17 cellular contexts compared by ENCODE assay signal in genomic region chr6:91132461-91132860, GRCh38.
DNase-seq lines count a peak whose midpoint lies in the region; ATAC-seq and TF ChIP-seq lines count a peak whose summit lies in the region.
"Had no signal": no experiment of that assay in that cellular context is flagged by ENCODE, and none has a peak within 500 bp of the region (broad histone marks: within the 10 kb centered on the region; RNA-seq: fewer than 3 reads in every experiment).

No MANE protein-coding gene starts in this region.

- H3K27me3 ChIP-seq in kidney epithelial cell (ENCODE audit: control insufficient read depth, insufficient read depth, low read length) (no peaks in the 10 kb centered on the region), prostate gland (replicated peaks; ENCODE audit: insufficient read depth) (no peaks in the 10 kb centered on the region)

- intact Hi-C loops in prostate gland (cut with DNase I): no loop called here

- TF ChIP-seq POLR2A in prostate gland (IDR thresholded peaks at IDR 0.05): no peak

- 70% methylated on average over 3 of the region's 3 CpGs for WGBS in prostate gland

- DNase-seq in Caki2 (ENCODE audit: low read depth): peak; percentile 30
- DNase-seq in LHCN-M2 (ENCODE audit: low read depth): peak; percentile 1
- peak; percentile 0 for DNase-seq in amniotic epithelial cell (ENCODE audit: low read depth)
- DNase-seq in kidney epithelial cell (ENCODE audit: low read depth): peak; percentile 70
- no peak for DNase-seq in prostate gland (ENCODE audit: low spot score)
- no peak for DNase-seq in iPS-NIHi7 (ENCODE audit: extremely low spot score)
- DNase-seq: activated CD4-positive, alpha-beta T cell treated with anti-CD3 and anti-CD28 coated beads, Interleukin-2, amount 50 U/mL, for 1 hour; activated naive CD4-positive, alpha-beta T cell treated with anti-CD3 and anti-CD28 coated beads for 36 hours; immature natural killer cell; mesenchymal stem cell; natural killer cell; NCI-H187; small intestine had no signal

- H3K36me3 ChIP-seq in kidney epithelial cell (ENCODE audit: control insufficient read depth, insufficient read depth, low read length) (no peaks in the 10 kb centered on the region), prostate gland (no peaks in the 10 kb centered on the region)
- H3K36me3 ChIP-seq: HAP-1, thoracic aorta had no signal

- in situ Hi-C loops in Caki2 (cut with HindIII; ENCODE audit: low pct_unique_long_range_greater_than_20kb, low sequenced_read_pairs): no loop called here

- no peaks in the 10 kb centered on the region for H3K9me3 ChIP-seq in prostate gland
- H3K9me3 ChIP-seq: HAP-1, thoracic aorta had no signal

- H3K27ac ChIP-seq in prostate gland: no peak overlapping the region
- H3K27ac ChIP-seq: thoracic aorta had no signal

- no peak overlapping the region for H3K4me3 ChIP-seq in kidney epithelial cell (ENCODE audit: low read depth, low read length)
- no peak overlapping the region for H3K4me3 ChIP-seq in prostate gland
- H3K4me3 ChIP-seq: HAP-1, thoracic aorta had no signal

- no peaks in the 10 kb centered on the region for H3K4me1 ChIP-seq in prostate gland (replicated peaks)
- H3K4me1 ChIP-seq: HAP-1 had no signal

- no peak for TF ChIP-seq CTCF in kidney epithelial cell (IDR thresholded peaks at IDR 0.05; ENCODE audit: insufficient read depth, low read length, poor library complexity, severe bottlenecking)
- TF ChIP-seq CTCF in prostate gland (IDR thresholded peaks at IDR 0.05): no peak

- no peak for ATAC-seq in GM21526 (IDR thresholded peaks at IDR 0.05; ENCODE audit: low FRiP score, unreplicated experiment)
- ATAC-seq: natural killer cell, SK-N-SH treated with all-trans-retinoic acid at 6 μM for 48 hours had no signal

Comparison
In these comparisons a context has a peak if more than half of its experiments do, and no peak if none do; other contexts are left out.
1. DNase-seq: peak in Caki2 (single experiment), LHCN-M2 (single experiment), amniotic epithelial cell (single experiment) and kidney epithelial cell (single experiment); none in prostate gland (single experiment) and iPS-NIHi7 (single experiment).